In the genomic region with DNA sequence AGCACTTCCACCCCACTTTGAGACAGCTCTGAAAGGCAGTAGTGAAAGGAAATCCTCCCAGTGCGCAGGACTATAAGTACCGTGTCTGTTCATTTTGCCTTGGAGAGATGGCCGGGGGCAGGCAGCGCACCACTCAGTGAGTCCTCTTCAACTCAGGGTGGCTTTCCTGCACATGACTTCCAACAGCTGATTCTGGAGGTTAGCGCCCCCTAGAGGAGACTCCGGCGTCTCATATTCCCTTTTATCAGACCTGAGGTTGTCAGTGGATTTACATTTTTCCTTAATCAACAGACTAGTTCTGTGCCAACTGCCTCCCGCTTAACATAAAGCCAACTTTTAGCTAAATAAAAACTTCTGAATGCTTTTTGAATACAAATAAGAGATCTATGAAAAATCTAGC, we compare ENCODE assay signal across 8 cellular contexts.
A peak's percentile ranks its signal among the peaks of the same experiment; 100 is the strongest.
DNase-seq lines count a peak whose midpoint lies in the region; ATAC-seq, FAIRE-seq and TF ChIP-seq lines count a peak whose summit lies in the region.

No MANE protein-coding gene starts in this region.

- H2AFZ ChIP-seq in HCT116 (ENCODE audit: low read depth, low read length, poor library complexity, severe bottlenecking): no peak overlapping the region

- H2BK120ac ChIP-seq in mesendoderm (ENCODE audit: low read depth, low read length): no peak overlapping the region

- no peak overlapping the region for H3K9ac ChIP-seq in HCT116 (ENCODE audit: low read length)
- no peak overlapping the region for H3K9ac ChIP-seq in mesendoderm (ENCODE audit: low read length)

- WGBS in mesendoderm (ENCODE audit: extremely low coverage, insufficient coverage, low lambda C conversion rate): no CpG with 5 or more reads among the region's 8 CpGs

- DNase-seq in NCI-H748 (lab: John Stamatoyannopoulos, UW; ENCODE audit: unreplicated experiment): peak; percentile 15
- no peak for DNase-seq in NCI-H748 treated with DMSO at 0.1 percent for 48 hours (lab: John Stamatoyannopoulos, UW)
- DNase-seq in HCT116 (ENCODE audit: low read depth, low spot score): peak; percentile 12
- DNase-seq in WERI-Rb-1: peak; percentile 40
- DNase-seq in mesendoderm: peak; percentile 66
- DNase-seq in NCI-H446 treated with DMSO at 0.1 percent for 48 hours (lab: John Stamatoyannopoulos, UW): no peak
- DNase-seq in frontal cortex (ENCODE audit: low spot score in 2 of 2): no peak

- H3K4ac ChIP-seq in mesendoderm (ENCODE audit: low read depth, low read length): no peak overlapping the region

- H3K27me3 ChIP-seq in HCT116 (ENCODE audit: insufficient read depth, low read length) (no peaks in the 10 kb centered on the region), WERI-Rb-1 (ENCODE audit: insufficient read depth, low read depth, severe bottlenecking) (no peaks in the 10 kb centered on the region), mesendoderm (ENCODE audit: insufficient read depth, low read length, poor library complexity) (no peaks in the 10 kb centered on the region)

- intact Hi-C loops in HCT116 (cut with micrococcal nuclease): no loop called here

- H4K5ac ChIP-seq in mesendoderm (ENCODE audit: low read length): no peak overlapping the region

- BruUV-seq in HCT116 (replicated peaks; lab: Mats Ljungman, UMichigan): no TSS peak

- H3K79me1 ChIP-seq in mesendoderm (ENCODE audit: low read length): no peaks in the 10 kb centered on the region

- H3K4me2 ChIP-seq in HCT116 (ENCODE audit: low read length) (no peak overlapping the region), mesendoderm (ENCODE audit: low read length) (no peak overlapping the region)

- no peak overlapping the region for H3K56ac ChIP-seq in mesendoderm (ENCODE audit: low read length)

- no peaks in the 10 kb centered on the region for H3K9me2 ChIP-seq in HCT116 (ENCODE audit: insufficient read depth)

- TF ChIP-seq POLR2A in HCT116 (IDR thresholded peaks at IDR 0.05; ENCODE audit: borderline replicate concordance, extremely low read depth, insufficient read depth, insufficient read length): no peak

- H3K4me3 ChIP-seq in HCT116 (replicated peaks in 1 of 2; ENCODE audit: low read depth in 1 of 2, low read length in 2 of 2): no peak overlapping the region
- H3K4me3 ChIP-seq in WERI-Rb-1 (ENCODE audit: low read depth, low read length): no peak overlapping the region
- no peak overlapping the region for H3K4me3 ChIP-seq in mesendoderm (ENCODE audit: low read length)

- TF ChIP-seq CTCF in HCT116 (IDR thresholded peaks at IDR 0.05 in 2 of 3, conservative IDR thresholded peaks at IDR 0.05 in 1 of 3; ENCODE audit: borderline replicate concordance in 1 of 3, insufficient read depth in 1 of 3, low read depth in 2 of 3, low read length in 2 of 3): peak; percentile 13 to 78 (median 67); a peak in 4 of 6 replicates
- peak; percentile 58 for TF ChIP-seq CTCF in WERI-Rb-1 (IDR thresholded peaks at IDR 0.05; ENCODE audit: low read depth, low read length)

- FAIRE-seq in frontal cortex (lab: Jason Lieb, UNC): no peak

- H3K9me3 ChIP-seq in HCT116 (ENCODE audit: control insufficient read depth in 1 of 2, insufficient read depth in 1 of 2, low read depth in 1 of 2, low read length in 2 of 2) (no peaks in the 10 kb centered on the region), WERI-Rb-1 (ENCODE audit: severe bottlenecking) (no peaks in the 10 kb centered on the region)

- TF ChIP-seq RAD21 in HCT116 (IDR thresholded peaks at IDR 0.05; ENCODE audit: low read depth): peak; percentile 9; the same call in 1 of the 2 replicates

- H2AK5ac ChIP-seq in mesendoderm (ENCODE audit: low read length): no peak overlapping the region

- CTCF ChIA-PET in HCT116 (lab: Charles Lee): interaction anchor here (1.2 to 2.8 kb wide), 4 partner anchors 10 to 18 kb away, joined by 3 to 10 read pairs (median 6); no protein-coding TSS in a partner anchor

- no peak overlapping the region for H2BK15ac ChIP-seq in mesendoderm (replicated peaks; ENCODE audit: low read depth)

- no peak overlapping the region for H4K8ac ChIP-seq in mesendoderm (ENCODE audit: low read depth, low read length)

- H3K27ac ChIP-seq in HCT116 (ENCODE audit: low read depth, low read length) (no peak overlapping the region), WERI-Rb-1 (no peak overlapping the region), mesendoderm (ENCODE audit: low read depth, low read length) (no peak overlapping the region)

- H3K79me2 ChIP-seq in HCT116 (ENCODE audit: insufficient read depth, low read length): no peaks in the 10 kb centered on the region
- H3K79me2 ChIP-seq in mesendoderm (ENCODE audit: control insufficient read depth, insufficient read depth, low read length): no peaks in the 10 kb centered on the region

- H3K23ac ChIP-seq in mesendoderm (ENCODE audit: low read length): no peak overlapping the region

- RAD21 ChIA-PET in HCT116 (lab: Charles Lee; ENCODE audit: low non-redundant PET in 1 of 2, low total read pairs in 2 of 2, uncharacterized antibody in 2 of 2, unreplicated experiment in 2 of 2): no interaction called here

- no peaks in the 10 kb centered on the region for H4K20me1 ChIP-seq in HCT116 (ENCODE audit: insufficient read depth)

- no peak overlapping the region for H2BK5ac ChIP-seq in mesendoderm (ENCODE audit: low read length)

- no peak overlapping the region for H3K18ac ChIP-seq in mesendoderm (ENCODE audit: low read length)

- H3K36me3 ChIP-seq in HCT116 (ENCODE audit: control insufficient read depth in 1 of 2, insufficient read depth in 2 of 2, low read length in 2 of 2): no peaks in the 10 kb centered on the region
- no peaks in the 10 kb centered on the region for H3K36me3 ChIP-seq in WERI-Rb-1
- no peaks in the 10 kb centered on the region for H3K36me3 ChIP-seq in mesendoderm (ENCODE audit: control insufficient read depth, insufficient read depth, low read length)

- ATAC-seq in HCT116 (peak; percentile 79), GM21528 (IDR thresholded peaks at IDR 0.05; ENCODE audit: low FRiP score, unreplicated experiment) (no peak)

- H3K4me1 ChIP-seq in HCT116 (ENCODE audit: control insufficient read depth in 1 of 2, insufficient read depth in 2 of 2, low read length in 2 of 2) (peaks cover 5 to 9% of the 10 kb centered on the region in 2 experiments; a peak in 3 of 4 replicates), mesendoderm (ENCODE audit: control insufficient read depth, low read depth, low read length) (no peaks in the 10 kb centered on the region)

- POLR2A ChIA-PET in HCT116 (lab: Charles Lee): no interaction called here

TF ChIP-seq in HCT116, 20 proteins besides CTCF, POLR2A, EP300 and RAD21:
- TF ChIP-seq YY1 (IDR thresholded peaks at IDR 0.05; ENCODE audit: extremely low read depth, insufficient replicate concordance, low read depth, low read length) (no peak), EZH2phosphoT487 (IDR thresholded peaks at IDR 0.05; ENCODE audit: borderline replicate concordance) (no peak), ZFX (IDR thresholded peaks at IDR 0.05) (no peak)

Comparison
In these comparisons a context has a peak if more than half of its experiments do, and no peak if none do; other contexts are left out.
1. DNase-seq: peak in NCI-H748 (single experiment), HCT116 (single experiment), WERI-Rb-1 (single experiment) and mesendoderm (single experiment); none in NCI-H748 treated with DMSO at 0.1 percent for 48 hours (single experiment), NCI-H446 treated with DMSO at 0.1 percent for 48 hours (single experiment) and frontal cortex (0 of 2).